Comparison of ENCODE assay signal across 24 cellular contexts in genomic region chr19:30842926-30843325, GRCh38.
"Had no signal": no experiment of that assay in that cellular context is flagged by ENCODE, and none has a peak within 500 bp of the region (broad histone marks: within the 10 kb centered on the region; RNA-seq: fewer than 3 reads in every experiment).

No MANE protein-coding gene starts in this region.

- H3K27me3 ChIP-seq: SJSA1 had no signal

- ATAC-seq: K562, T-cell had no signal

- H3K4me1 ChIP-seq: SJSA1 had no signal

- DNase-seq: Kasumi-1, MV-4-11, NCI-H1048, NCI-H1105, NCI-H1417, NCI-H1436 treated with DMSO at 0.1 percent for 48 hours, NCI-H1694, NCI-H187 treated with DMSO at 0.1 percent for 48 hours, NCI-H2029 treated with DMSO at 0.1 percent for 48 hours, NCI-H2107, NCI-H2227 treated with DMSO at 0.1 percent for 48 hours, NCI-H524, NCI-H526 treated with DMSO at 0.1 percent for 48 hours, NCI-H748 treated with DMSO at 0.1 percent for 48 hours, Right ventricle myocardium superior, RPMI8226, SIG-M5, SW 1271, T-cell had no signal

- H3K9me3 ChIP-seq: SJSA1 had no signal

- H3K27ac ChIP-seq: HL-60, KMS-11, SJSA1, SK-N-MC had no signal

- H3K36me3 ChIP-seq: SJSA1 had no signal

- H3K4me3 ChIP-seq: K562, SJSA1, SK-N-MC had no signal
